19 cellular contexts compared by ENCODE assay signal in the genomic region with DNA sequence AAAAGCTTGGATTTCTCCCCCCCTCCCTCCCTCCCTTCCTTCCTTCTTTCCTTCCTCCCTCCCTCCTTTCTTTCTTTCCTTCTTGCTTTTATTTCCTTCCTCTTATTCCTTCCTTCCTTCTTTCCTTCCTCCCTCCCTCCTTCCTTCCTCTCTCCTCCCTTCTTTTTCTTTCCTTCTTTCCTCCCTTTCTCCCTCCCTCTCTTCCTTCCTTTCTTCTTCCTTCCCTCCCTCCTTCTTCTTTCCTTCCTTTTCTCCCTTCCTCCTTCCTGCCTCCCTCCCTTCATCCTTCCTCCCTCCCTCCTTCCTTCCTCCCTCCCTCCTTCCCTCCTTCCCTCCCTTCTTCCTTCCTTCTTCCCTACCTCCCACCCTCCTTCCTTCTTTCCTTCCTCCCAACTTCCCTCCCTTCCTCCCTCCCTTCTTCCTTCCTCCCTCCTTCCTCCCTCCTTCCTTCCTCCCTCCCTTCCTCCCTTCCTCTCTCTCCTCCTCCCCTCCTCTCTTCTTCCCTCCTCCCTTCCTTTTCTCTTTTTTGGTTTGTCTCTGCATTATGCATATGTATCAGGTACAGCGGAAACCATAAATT. TPM values are rescaled to one million over a fixed set of nuclear protein-coding genes. Genes with fewer than 3 reads are reported as not detected.
A peak's percentile ranks its signal among the peaks of the same experiment; 100 is the strongest.
DNase-seq lines count a peak whose midpoint lies in the region; ATAC-seq and TF ChIP-seq lines count a peak whose summit lies in the region.
"Had no signal": no experiment of that assay in that cellular context is flagged by ENCODE, and none has a peak within 500 bp of the region (broad histone marks: within the 10 kb centered on the region; RNA-seq: fewer than 3 reads in every experiment).

No MANE protein-coding gene starts in this region.

- H3K27me3 ChIP-seq in CD4-positive, alpha-beta memory T cell (ENCODE audit: insufficient read depth, low read length), result no peaks in the 10 kb centered on the region
- H3K27me3 ChIP-seq in aorta (ENCODE audit: control insufficient read depth in 1 of 2, insufficient read depth in 2 of 2, low read length in 1 of 2), result no peaks in the 10 kb centered on the region
- H3K27me3 ChIP-seq in esophagus muscularis mucosa, result no peaks in the 10 kb centered on the region
- peaks cover 3% of the 10 kb centered on the region for H3K27me3 ChIP-seq in BE2C

- TF ChIP-seq CTCF in esophagus muscularis mucosa (IDR thresholded peaks at IDR 0.05) (no peak), BE2C (IDR thresholded peaks at IDR 0.05; ENCODE audit: low read depth, low read length) (no peak)

- H3K27ac ChIP-seq in CD4-positive, alpha-beta memory T cell (ENCODE audit: low read depth, low read length), result no peak overlapping the region
- H3K27ac ChIP-seq in aorta (ENCODE audit: low read depth in 1 of 2, low read length in 2 of 2), result no peak overlapping the region
- no peak overlapping the region for H3K27ac ChIP-seq in esophagus muscularis mucosa (replicated peaks in 1 of 4)
- H3K27ac ChIP-seq: C4-2B had no signal

- CTCF ChIA-PET in CD4-positive, alpha-beta memory T cell (lab: Charles Lee; ENCODE audit: partially characterized antibody), result interaction anchor here (0.9 kb wide), 1 partner anchor 34 kb away, joined by 3 read pairs; no protein-coding TSS in a partner anchor
- CTCF ChIA-PET in T-cell (lab: Charles Lee), result interaction anchor here in 1 of 2 donors (1.0 kb wide), 1 partner anchor 9 kb away, joined by 3 read pairs; no protein-coding TSS in a partner anchor

- intact Hi-C loops in CD4-positive, alpha-beta memory T cell (cut with micrococcal nuclease), result no loop called here
- intact Hi-C loops in aorta (cut with DNase I), result no loop called here
- intact Hi-C loops in esophagus muscularis mucosa (cut with DNase I), result no loop called here

- POLR2A ChIA-PET in CD4-positive, alpha-beta memory T cell (lab: Charles Lee; ENCODE audit: partially characterized antibody), result no interaction called here
- POLR2A ChIA-PET in T-cell (lab: Charles Lee), result interaction anchor here in 1 of 2 donors (1.1 kb wide), 1 partner anchor 34 kb away, joined by 3 read pairs; no protein-coding TSS in a partner anchor

- H3K9me3 ChIP-seq in CD4-positive, alpha-beta memory T cell (ENCODE audit: control insufficient read depth in 1 of 2, low read length in 2 of 2), result no peaks in the 10 kb centered on the region
- H3K9me3 ChIP-seq in aorta (ENCODE audit: control insufficient read depth, low read length) (no peaks in the 10 kb centered on the region), esophagus muscularis mucosa (no peaks in the 10 kb centered on the region), BE2C (no peaks in the 10 kb centered on the region)

- no peak overlapping the region for H3K4me3 Mint-ChIP-seq in activated naive CD4-positive, alpha-beta T cell treated with anti-CD3 and anti-CD28 coated beads, Interleukin-2, amount 50 U/mL, for 24 hours
- H3K4me3 Mint-ChIP-seq in CD4-positive, alpha-beta memory T cell, result no peak overlapping the region
- H3K4me3 Mint-ChIP-seq in T-cell, result no peak overlapping the region
- H3K4me3 Mint-ChIP-seq in effector memory CD8-positive, alpha-beta T cell, result no peak overlapping the region
- H3K4me3 Mint-ChIP-seq: CD8-positive, alpha-beta T cell had no signal

- no peak for TF ChIP-seq EP300 in esophagus muscularis mucosa (IDR thresholded peaks at IDR 0.05)

- no peaks in the 10 kb centered on the region for H3K36me3 ChIP-seq in CD4-positive, alpha-beta memory T cell (ENCODE audit: insufficient read depth, low read length)
- no peaks in the 10 kb centered on the region for H3K36me3 ChIP-seq in aorta (ENCODE audit: control insufficient read depth in 1 of 2, insufficient read depth in 2 of 2, low read length in 1 of 2)
- H3K36me3 ChIP-seq in esophagus muscularis mucosa, result no peaks in the 10 kb centered on the region
- no peaks in the 10 kb centered on the region for H3K36me3 ChIP-seq in BE2C

- ATAC-seq in T-cell (replicated peaks in 1 of 4) (no peak), aorta (ENCODE audit: low FRiP score) (no peak)
- ATAC-seq in effector memory CD8-positive, alpha-beta T cell (replicated peaks), result no peak
- ATAC-seq: CD8-positive, alpha-beta T cell; HCT116 had no signal

- WGBS in aorta, 2 donors, result 88 to 96% methylated on average over 1 of the region's 1 CpG
- 95% methylated on average over 1 of the region's 1 CpG for WGBS in esophagus muscularis mucosa

- H3K4me1 ChIP-seq in CD4-positive, alpha-beta memory T cell (ENCODE audit: insufficient read depth, low read length), result peaks cover 22% of the 10 kb centered on the region
- no peaks in the 10 kb centered on the region for H3K4me1 ChIP-seq in aorta (ENCODE audit: control insufficient read depth in 1 of 2, insufficient read depth in 2 of 2, low read length in 2 of 2)
- H3K4me1 ChIP-seq in esophagus muscularis mucosa, result no peaks in the 10 kb centered on the region
- H3K4me1 ChIP-seq in BE2C, result no peaks in the 10 kb centered on the region

- no peaks in the 10 kb centered on the region for H3K27me3 Mint-ChIP-seq in activated naive CD4-positive, alpha-beta T cell treated with anti-CD3 and anti-CD28 coated beads, Interleukin-2, amount 50 U/mL, for 24 hours
- peaks cover 0 to 4% of the 10 kb centered on the region in 2 donors for H3K27me3 Mint-ChIP-seq in CD4-positive, alpha-beta memory T cell
- H3K27me3 Mint-ChIP-seq in T-cell, result peaks cover 0 to 4% of the 10 kb centered on the region in 2 donors
- H3K27me3 Mint-ChIP-seq in effector memory CD8-positive, alpha-beta T cell, result peaks cover 17 to 18% of the 10 kb centered on the region in 2 donors

- no peaks in the 10 kb centered on the region for H3K36me3 Mint-ChIP-seq in activated naive CD4-positive, alpha-beta T cell treated with anti-CD3 and anti-CD28 coated beads, Interleukin-2, amount 50 U/mL, for 24 hours
- no peaks in the 10 kb centered on the region for H3K36me3 Mint-ChIP-seq in CD4-positive, alpha-beta memory T cell
- H3K36me3 Mint-ChIP-seq in T-cell, result no peaks in the 10 kb centered on the region
- H3K36me3 Mint-ChIP-seq in effector memory CD8-positive, alpha-beta T cell (ENCODE audit: insufficient read depth), result no peaks in the 10 kb centered on the region
- H3K36me3 Mint-ChIP-seq: CD8-positive, alpha-beta T cell had no signal

- peak overlapping the region; percentile 70 for H3K27ac Mint-ChIP-seq in activated naive CD4-positive, alpha-beta T cell treated with anti-CD3 and anti-CD28 coated beads, Interleukin-2, amount 50 U/mL, for 24 hours
- peak overlapping the region in 4 of 7 donors; percentile 17 to 84 (median 60) for H3K27ac Mint-ChIP-seq in CD4-positive, alpha-beta memory T cell
- peak overlapping the region; percentile 31 to 44 for H3K27ac Mint-ChIP-seq in T-cell
- peak overlapping the region; percentile 65 to 81 for H3K27ac Mint-ChIP-seq in effector memory CD8-positive, alpha-beta T cell
- H3K27ac Mint-ChIP-seq: CD8-positive, alpha-beta T cell had no signal

- no peak for DNase-seq in activated naive CD4-positive, alpha-beta T cell treated with anti-CD3 and anti-CD28 coated beads, Interleukin-2, amount 50 U/mL, for 16 hours
- no peak for DNase-seq in CD4-positive, alpha-beta memory T cell
- no peak for DNase-seq in T-cell
- no peak for DNase-seq in effector memory CD8-positive, alpha-beta T cell
- no peak for DNase-seq in aorta
- DNase-seq in esophagus muscularis mucosa (ENCODE audit: extremely low spot score), result no peak
- no peak for DNase-seq in BE2C
- DNase-seq: ACHN; Calu3; CD8-positive, alpha-beta T cell; DMS79 treated with DMSO at 0.1 percent for 48 hours; GF-D8; GOT3; H7 had no signal

- TF ChIP-seq POLR2A in esophagus muscularis mucosa (IDR thresholded peaks at IDR 0.05; ENCODE audit: low read depth), result no peak

- H3K4me1 Mint-ChIP-seq in activated naive CD4-positive, alpha-beta T cell treated with anti-CD3 and anti-CD28 coated beads, Interleukin-2, amount 50 U/mL, for 24 hours, result peaks cover 47% of the 10 kb centered on the region
- peaks cover 12 to 19% (median 15%) of the 10 kb centered on the region in 4 donors for H3K4me1 Mint-ChIP-seq in CD4-positive, alpha-beta memory T cell
- H3K4me1 Mint-ChIP-seq in T-cell, result peaks cover 22 to 23% (median 22%) of the 10 kb centered on the region in 3 donors
- H3K4me1 Mint-ChIP-seq in effector memory CD8-positive, alpha-beta T cell (ENCODE audit: low read depth in 2 of 2), result peaks cover 5 to 7% of the 10 kb centered on the region in 2 donors

- H3K9me3 Mint-ChIP-seq in activated naive CD4-positive, alpha-beta T cell treated with anti-CD3 and anti-CD28 coated beads, Interleukin-2, amount 50 U/mL, for 24 hours, result no peaks in the 10 kb centered on the region
- no peaks in the 10 kb centered on the region for H3K9me3 Mint-ChIP-seq in CD4-positive, alpha-beta memory T cell
- H3K9me3 Mint-ChIP-seq in T-cell, result no peaks in the 10 kb centered on the region
- H3K9me3 Mint-ChIP-seq in effector memory CD8-positive, alpha-beta T cell, result no peaks in the 10 kb centered on the region
- H3K9me3 Mint-ChIP-seq: CD8-positive, alpha-beta T cell had no signal

- no peak overlapping the region for H3K4me3 ChIP-seq in CD4-positive, alpha-beta memory T cell (ENCODE audit: low read length in 2 of 2)
- no peak overlapping the region for H3K4me3 ChIP-seq in aorta (ENCODE audit: low read length in 2 of 2)
- no peak overlapping the region for H3K4me3 ChIP-seq in esophagus muscularis mucosa
- no peak overlapping the region for H3K4me3 ChIP-seq in BE2C (ENCODE audit: low read depth, low read length)

RNA-seq across cellular contexts. Expression of a gene that starts 22.8 kb away (rescaled TPM):
- total RNA-seq in CD4-positive, alpha-beta memory T cell, result not detected
- under 1 TPM in 1 of 2 donors, not detected in 1; 0.16 TPM for polyA plus RNA-seq in CD4-positive, alpha-beta memory T cell
- total RNA-seq in T-cell, result under 1 TPM in 4 of 5 donors, not detected in 1; 0.13 to 0.48 (median 0.26) TPM
- not detected for total RNA-seq in aorta
- not detected for polyA plus RNA-seq in aorta
- not detected for total RNA-seq in esophagus muscularis mucosa
- polyA plus RNA-seq in BE2C (2012; ENCODE audit: insufficient read depth, insufficient read length, low read depth), result not detected
- total RNA-seq: Calu3, H7, HT-29 had no signal
- polyA plus RNA-seq: BJ had no signal

RNA-seq across cellular contexts. Expression of a gene that starts 34.7 kb away (rescaled TPM):
- total RNA-seq in CD4-positive, alpha-beta memory T cell, result 1 to 10 TPM; 7.5 to 8.8 TPM
- polyA plus RNA-seq in CD4-positive, alpha-beta memory T cell, result 1 to 10 TPM; 2.2 to 2.5 TPM
- 10 to 100 TPM in 4 of 5 donors, 1 to 10 TPM in 1; 6.5 to 15.8 (median 12.4) TPM for total RNA-seq in T-cell
- 10 to 100 TPM in 1 of 2 donors, 1 to 10 TPM in 1; 9.9 to 13.3 TPM for total RNA-seq in aorta
- polyA plus RNA-seq in aorta, result 1 to 10 TPM; 2.6 to 3.1 TPM
- 1 to 10 TPM; 4.6 to 8.2 (median 5.0) TPM for total RNA-seq in esophagus muscularis mucosa
- polyA plus RNA-seq in BE2C (2012; ENCODE audit: insufficient read depth, insufficient read length, low read depth), result 6.9 TPM

RNA-seq across cellular contexts. Expression of a gene that starts 34.7 kb away (rescaled TPM):
- 1 to 10 TPM; 3.9 to 4.8 TPM for total RNA-seq in CD4-positive, alpha-beta memory T cell
- polyA plus RNA-seq in CD4-positive, alpha-beta memory T cell, result 10 to 100 TPM; 12.9 to 17.5 TPM
- total RNA-seq in T-cell (1 to 10 TPM; 4.1 to 8.8 (median 7.3) TPM), aorta (1 to 10 TPM; 5.8 to 6.5 TPM), esophagus muscularis mucosa (10 to 100 TPM in 2 of 4 donors, 1 to 10 TPM in 2; 5.3 to 12.4 (median 8.0) TPM)
- 10 to 100 TPM in 1 of 2 donors, 1 to 10 TPM in 1; 5.3 to 18.2 TPM for polyA plus RNA-seq in aorta
- 1.2 TPM for polyA plus RNA-seq in BE2C (2012; ENCODE audit: insufficient read depth, insufficient read length, low read depth)
